In the genomic region with DNA sequence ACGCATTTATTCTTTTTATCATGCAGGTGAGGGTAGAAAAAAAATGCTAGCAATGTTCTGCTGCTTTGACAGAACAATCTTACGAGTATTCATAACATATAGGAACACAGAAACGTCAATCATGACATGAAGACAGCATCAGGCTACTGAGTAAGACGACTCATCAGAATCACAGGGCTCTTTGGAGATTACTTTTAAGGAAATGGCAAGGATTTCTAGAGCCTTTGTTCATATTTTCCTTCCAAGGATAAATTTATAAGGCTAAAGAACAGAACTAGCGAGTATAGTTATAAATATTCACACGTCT, we compare ENCODE assay signal across 20 cellular contexts.
"Had no signal": no experiment of that assay in that cellular context is flagged by ENCODE, and none has a peak within 500 bp of the region (broad histone marks: within the 10 kb centered on the region; RNA-seq: fewer than 3 reads in every experiment).

No MANE protein-coding gene starts in this region.

- H3K36me3 ChIP-seq: colonic mucosa, neutrophil, thyroid gland, uterus had no signal

- DNase-seq: activated CD4-positive, alpha-beta T cell treated with anti-CD3 and anti-CD28 coated beads, Interleukin-2, amount 50 U/mL, for 1 hour; activated CD8-positive, alpha-beta memory T cell treated with anti-CD3 and anti-CD28 coated beads for 24 hours; activated gamma-delta T cell treated with Interleukin-2 at 50 U/mL for 16 hours; amniotic stem cell; body of pancreas; colonic mucosa; effector CD8-positive, alpha-beta T cell; foreskin keratinocyte; glutamatergic neuron; immature natural killer cell; midbrain; stimulated activated CD4-positive, alpha-beta T cell treated with anti-CD3 and anti-CD28 coated beads, Interleukin-2, amount 100 ng/mL, for 48 hours; T-helper 9 cell; thyroid gland; uterus had no signal

- H3K9me3 Mint-ChIP-seq: stimulated activated memory B cell treated with anti-CD40 and anti-IgM and Interleukin-4, amounts not matched to agents 10 μg/mL and 1 μg/mL and 100 μg/mL, for 72 hours had no signal

- H3K4me3 ChIP-seq: body of pancreas, colonic mucosa, thyroid gland, uterus had no signal

- H3K4me1 ChIP-seq: body of pancreas, colonic mucosa, foreskin keratinocyte, parathyroid adenoma, thyroid gland, uterus had no signal

- H3K9me3 ChIP-seq: body of pancreas, colonic mucosa, neutrophil, thyroid gland, uterus had no signal

- H2AFZ ChIP-seq: parathyroid adenoma had no signal

- ATAC-seq: activated CD4-positive, CD25-positive, alpha-beta regulatory T cell treated with anti-CD3 and anti-CD28 coated beads, Interleukin-2, amount 50 U/mL, for 24 hours; body of pancreas; foreskin keratinocyte; stimulated activated memory B cell treated with anti-CD40 and anti-IgM and Interleukin-4, amounts not matched to agents 10 μg/mL and 1 μg/mL and 100 μg/mL, for 72 hours had no signal

- H3K27ac Mint-ChIP-seq: activated naive CD8-positive, alpha-beta T cell; immature natural killer cell; stimulated activated memory B cell treated with anti-CD40 and anti-IgM and Interleukin-4, amounts not matched to agents 10 μg/mL and 1 μg/mL and 100 μg/mL, for 72 hours had no signal

- H3K36me3 Mint-ChIP-seq: activated naive CD8-positive, alpha-beta T cell; stimulated activated memory B cell treated with anti-CD40 and anti-IgM and Interleukin-4, amounts not matched to agents 10 μg/mL and 1 μg/mL and 100 μg/mL, for 72 hours had no signal

- H3K9ac ChIP-seq: parathyroid adenoma had no signal

- H3K79me2 ChIP-seq: parathyroid adenoma had no signal

- H3K27ac ChIP-seq: body of pancreas, colonic mucosa, foreskin keratinocyte, neutrophil, parathyroid adenoma, thyroid gland, uterus had no signal

- H3K4me1 Mint-ChIP-seq: immature natural killer cell; stimulated activated memory B cell treated with anti-CD40 and anti-IgM and Interleukin-4, amounts not matched to agents 10 μg/mL and 1 μg/mL and 100 μg/mL, for 72 hours had no signal

- H3K27me3 ChIP-seq: body of pancreas, colonic mucosa, foreskin keratinocyte, thyroid gland, uterus had no signal

- H3K4me3 Mint-ChIP-seq: activated naive CD8-positive, alpha-beta T cell; immature natural killer cell; stimulated activated memory B cell treated with anti-CD40 and anti-IgM and Interleukin-4, amounts not matched to agents 10 μg/mL and 1 μg/mL and 100 μg/mL, for 72 hours had no signal
